8 cellular contexts compared by ENCODE assay signal in the genomic region with DNA sequence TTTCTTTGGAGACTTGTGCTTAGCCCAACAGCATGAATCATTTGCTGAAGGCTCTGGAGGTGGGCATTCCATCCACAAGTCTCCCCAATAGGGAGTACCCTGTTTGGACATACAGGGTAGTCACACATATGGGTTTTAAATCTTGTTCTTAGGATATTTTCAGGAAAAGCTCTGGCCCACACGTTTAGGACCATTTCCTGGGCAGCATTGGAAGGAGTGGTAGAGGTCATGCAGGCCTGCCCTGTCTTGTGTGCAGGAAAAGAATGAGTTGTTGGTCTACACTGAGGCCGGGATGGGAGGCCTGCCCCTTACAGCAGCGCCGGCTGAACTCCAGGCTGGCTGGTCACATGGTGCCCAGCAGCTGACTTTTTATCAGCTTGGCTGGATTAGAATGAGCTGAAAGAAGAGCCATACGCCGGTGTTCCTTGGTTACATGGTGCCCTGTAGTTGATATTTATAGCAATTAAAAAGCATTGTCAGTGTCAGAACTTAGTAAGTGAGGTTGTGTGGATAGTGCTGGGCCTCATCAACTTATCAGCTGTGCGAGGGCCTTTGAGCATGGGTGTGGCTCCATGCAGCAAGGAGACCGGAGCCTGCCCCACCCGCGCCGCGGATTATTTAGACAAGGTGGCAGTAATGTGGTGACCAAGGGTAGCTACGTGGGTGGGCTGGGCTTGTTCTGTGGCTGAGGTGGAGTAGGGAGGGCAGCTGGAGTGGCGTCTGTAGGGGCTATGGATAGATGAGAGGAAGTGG. TPM values are rescaled to one million over a fixed set of nuclear protein-coding genes. Genes with fewer than 3 reads are reported as not detected.
DNase-seq lines count a peak whose midpoint lies in the region; ATAC-seq and TF ChIP-seq lines count a peak whose summit lies in the region.

No MANE protein-coding gene starts in this region.

- POLR2A ChIA-PET in activated B cell treated with CpG ODN at 0.5 μM for 24 hours (lab: Charles Lee) = interaction anchor here (0.6 to 14.0 kb wide), 6 partner anchors 10 to 285 kb away, joined by 3 to 257 read pairs (median 5); a partner anchor contains a TSS

- no peaks in the 10 kb centered on the region for H3K9me3 ChIP-seq in skeletal muscle tissue (ENCODE audit: control insufficient read depth in 3 of 3, low read length in 3 of 3)

- DNase-seq in HT-29 (ENCODE audit: low spot score) (peak; percentile 25), activated B cell treated with CpG ODN at 0.5 μM for 24 hours (no peak), Right ventricle myocardium superior (peak; percentile 71), cerebellar nuclear complex (lab: John Stamatoyannopoulos, UW) (no peak), DMS153 treated with DMSO at 0.1 percent for 48 hours (lab: John Stamatoyannopoulos, UW; ENCODE audit: unreplicated experiment) (no peak)
- DNase-seq in stimulated activated CD4-positive, alpha-beta T cell treated with anti-CD3 and anti-CD28 coated beads, Interleukin-2, amount 100 ng/mL, for 48 hours = no peak

- intact Hi-C loops in activated B cell treated with CpG ODN at 0.5 μM for 24 hours (cut with micrococcal nuclease) = loop anchor here (5.0 kb wide), 1 partner anchor 347 kb away; no protein-coding TSS in a partner anchor
- intact Hi-C loops in Right ventricle myocardium superior (cut with DNase I) = no loop called here

- peaks cover 9% of the 10 kb centered on the region for H3K36me3 Mint-ChIP-seq in activated B cell treated with CpG ODN at 0.5 μM for 24 hours (ENCODE audit: low read depth)

- H3K27me3 ChIP-seq in skeletal muscle tissue (ENCODE audit: control insufficient read depth in 3 of 3, insufficient read depth in 3 of 3, low read length in 3 of 3) = no peaks in the 10 kb centered on the region

- H3K27ac ChIP-seq in skeletal muscle tissue (ENCODE audit: low read depth, low read length) = peak overlapping the region; percentile 73

- CTCF ChIA-PET in activated B cell treated with CpG ODN at 0.5 μM for 24 hours (lab: Charles Lee) = interaction anchor here (0.6 to 0.9 kb wide), 2 partner anchors 19 to 200 kb away, joined by 3 read pairs; no protein-coding TSS in a partner anchor

- H3K4me3 Mint-ChIP-seq in activated B cell treated with CpG ODN at 0.5 μM for 24 hours = no peak overlapping the region

- peak overlapping the region in 1 of 3 donors; percentile 63 for H3K9ac ChIP-seq in skeletal muscle tissue (ENCODE audit: low read depth in 1 of 3, low read length in 3 of 3)

- peaks cover 80 to 94% (median 81%) of the 10 kb centered on the region in 3 donors for H3K4me1 ChIP-seq in skeletal muscle tissue (ENCODE audit: control insufficient read depth in 3 of 3, insufficient read depth in 3 of 3, low read length in 3 of 3)

- no peak for ATAC-seq in activated B cell treated with CpG ODN at 0.5 μM for 24 hours (ENCODE audit: low read depth)
- ATAC-seq in Right ventricle myocardium superior (ENCODE audit: poor library complexity) = peak; percentile 77
- ATAC-seq in GM19035 (IDR thresholded peaks at IDR 0.05; ENCODE audit: unreplicated experiment) = no peak

- TF ChIP-seq CTCF in activated B cell treated with CpG ODN at 0.5 μM for 24 hours (IDR thresholded peaks at IDR 0.05) = no peak

- no peaks in the 10 kb centered on the region for H3K9me3 Mint-ChIP-seq in activated B cell treated with CpG ODN at 0.5 μM for 24 hours

- H3K27me3 Mint-ChIP-seq in activated B cell treated with CpG ODN at 0.5 μM for 24 hours = no peaks in the 10 kb centered on the region

- peaks cover 96% of the 10 kb centered on the region for H3K4me1 Mint-ChIP-seq in activated B cell treated with CpG ODN at 0.5 μM for 24 hours

- peak overlapping the region; percentile 96 for H3K27ac Mint-ChIP-seq in activated B cell treated with CpG ODN at 0.5 μM for 24 hours

- H3K36me3 ChIP-seq in skeletal muscle tissue (ENCODE audit: control insufficient read depth in 3 of 3, insufficient read depth in 3 of 3, low read length in 3 of 3) = peaks cover 0 to 4% (median 3%) of the 10 kb centered on the region in 3 donors

- peak overlapping the region in 2 of 3 donors; percentile 42 to 47 for H3K4me3 ChIP-seq in skeletal muscle tissue (ENCODE audit: low read length in 3 of 3)

RNA-seq across cellular contexts. Expression of a gene that starts 28.6 kb away (rescaled TPM):
- total RNA-seq in HT-29 (2014; rRNA removed; shearing (Covaris generic)) = 72.0 and 81.6 TPM in 2 replicates
- total RNA-seq in activated B cell treated with CpG ODN at 0.5 μM for 24 hours = 79.5 and 81.7 TPM in 2 replicates
- 664 TPM for total RNA-seq in Right ventricle myocardium superior
- 70.5 TPM for total RNA-seq in skeletal muscle tissue

RNA-seq across cellular contexts. Expression of a gene that starts 53.0 kb away (rescaled TPM):
- 119 and 134 TPM in 2 replicates for total RNA-seq in HT-29 (2014; rRNA removed; shearing (Covaris generic))
- total RNA-seq in activated B cell treated with CpG ODN at 0.5 μM for 24 hours = 61.7 and 70.1 TPM in 2 replicates
- total RNA-seq in Right ventricle myocardium superior = 47.6 TPM
- 107 TPM for total RNA-seq in skeletal muscle tissue

Comparison
In these comparisons a context has a peak if more than half of its experiments do, and no peak if none do; other contexts are left out.
1. DNase-seq: peak in HT-29 (single experiment) and Right ventricle myocardium superior (single experiment); none in activated B cell treated with CpG ODN at 0.5 μM for 24 hours (single experiment), stimulated activated CD4-positive, alpha-beta T cell treated with anti-CD3 and anti-CD28 coated beads, Interleukin-2, amount 100 ng/mL, for 48 hours (0 of 2), cerebellar nuclear complex (0 of 2) and DMS153 treated with DMSO at 0.1 percent for 48 hours (single experiment).